In the genomic region with DNA sequence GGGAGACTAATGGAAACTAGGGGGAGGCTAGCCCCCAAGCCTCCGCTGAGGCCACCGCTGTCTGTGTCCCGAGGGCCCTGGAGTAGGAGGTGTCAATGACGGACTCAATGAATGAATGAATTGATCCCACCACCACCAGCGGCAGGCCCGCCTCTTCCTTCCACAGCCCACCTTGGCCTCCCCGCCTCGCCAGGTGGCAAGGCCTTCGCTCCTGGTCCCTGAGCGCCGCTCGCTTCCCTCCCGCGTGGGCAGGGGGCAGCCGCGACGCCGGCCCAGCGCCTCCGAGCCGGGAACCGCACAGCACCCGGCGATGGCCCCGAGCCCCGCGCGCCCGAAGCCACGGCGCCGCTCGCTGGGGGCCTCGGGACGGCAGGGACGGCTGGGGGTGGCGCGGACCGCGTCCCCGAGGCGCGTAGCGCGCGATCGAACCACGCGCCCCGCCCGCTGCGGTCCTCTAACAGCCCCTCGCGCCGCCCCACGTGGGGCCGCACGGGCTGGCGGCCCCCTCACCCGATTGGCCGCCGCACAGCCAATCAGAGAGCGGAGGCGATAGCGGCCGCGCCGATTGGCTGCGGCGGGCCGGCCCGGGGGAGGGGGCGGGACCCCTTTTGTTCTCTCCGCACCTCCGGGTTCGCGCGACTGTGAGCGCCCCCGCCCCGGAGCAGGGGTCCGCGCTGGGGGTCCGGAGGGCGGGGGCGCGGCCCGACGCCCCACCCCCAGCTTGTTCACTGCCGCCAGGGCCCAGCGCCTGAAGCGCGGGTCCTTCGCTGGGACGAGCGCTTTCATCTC, we compare ENCODE assay signal across 8 cellular contexts.
DNase-seq lines count a peak whose midpoint lies in the region; ATAC-seq lines count a peak whose summit lies in the region.

No MANE protein-coding gene starts in this region.

- ATAC-seq in HG02870 (IDR thresholded peaks at IDR 0.05; ENCODE audit: unreplicated experiment) (no peak), GM19035 (IDR thresholded peaks at IDR 0.05; ENCODE audit: unreplicated experiment) (no peak)

- DNase-seq in EL (peak; percentile 45), NCI-H2227 treated with DMSO at 0.1 percent for 48 hours (lab: John Stamatoyannopoulos, UW) (peak; percentile 38), epidermal melanocyte (ENCODE audit: insufficient read length, low spot score) (peak; percentile 92), middle frontal gyrus (ENCODE audit: extremely low spot score, low spot score) (peak; percentile 76)
- DNase-seq in activated CD8-positive, alpha-beta memory T cell treated with anti-CD3 and anti-CD28 coated beads, Interleukin-2, amount 50 U/mL, for 48 hours: peak; percentile 75
- DNase-seq in stimulated activated CD8-positive, alpha-beta memory T cell treated with anti-CD3 and anti-CD28 coated beads, Interleukin-4, amount 100 ng/mL, for 48 hours: peak; percentile 62

Comparison
In these comparisons a context has a peak if more than half of its experiments do, and no peak if none do; other contexts are left out.
1. DNase-seq: peak in every context shown above with its lines; median percentile 92 in epidermal melanocyte; 76 in middle frontal gyrus; 75 in activated CD8-positive, alpha-beta memory T cell treated with anti-CD3 and anti-CD28 coated beads, Interleukin-2, amount 50 U/mL, for 48 hours; 62 in stimulated activated CD8-positive, alpha-beta memory T cell treated with anti-CD3 and anti-CD28 coated beads, Interleukin-4, amount 100 ng/mL, for 48 hours; 45 in EL; 38 in NCI-H2227 treated with DMSO at 0.1 percent for 48 hours.